Comparison of ENCODE assay signal across 12 cellular contexts in genomic region chr22:23993581-23994177, GRCh38. TPM values are rescaled to one million over a fixed set of nuclear protein-coding genes. Genes with fewer than 3 reads are reported as not detected.
DNase-seq lines count a peak whose midpoint lies in the region; ATAC-seq, FAIRE-seq and TF ChIP-seq lines count a peak whose summit lies in the region.
"Not testable (repeated sequence)": the region's sequence is repeated elsewhere in the genome, so short reads cannot be mapped to it uniquely, and the experiment has no call there.
"Had no signal": no experiment of that assay in that cellular context is flagged by ENCODE, and none has a peak within 500 bp of the region (broad histone marks: within the 10 kb centered on the region; RNA-seq: fewer than 3 reads in every experiment).

No MANE protein-coding gene starts in this region.

- POLR2A ChIA-PET in GM12878 (lab: Charles Lee) = interaction anchor here (0.6 kb wide), 1 partner anchor 516 kb away, joined by 5 read pairs; no protein-coding TSS in a partner anchor

- WGBS in GM12878 (ENCODE audit: insufficient coverage, insufficient replicate concordance, low lambda C conversion rate, missing lambda C conversion rate) = 28% methylated on average over 4 of the region's 4 CpGs
- whole genome bisulfite sequencing in stomach, 5 donors = 29 to 69% (median 47%) methylated on average over 4 of the region's 4 CpGs

- H3K4me2 ChIP-seq in GM12878 (ENCODE audit: control insufficient read depth, insufficient read depth) = not testable (repeated sequence)

- H3K9me3 ChIP-seq in GM12878 (replicated peaks; ENCODE audit: control insufficient read depth, insufficient read depth, low read length); stomach: not testable (repeated sequence)

- CTCF ChIA-PET in GM12878 (lab: Yijun Ruan, JAX) = not testable (repeated sequence)

- not testable (repeated sequence) for DNase-seq in GM18507 (ENCODE audit: extremely low spot score, insufficient read length, low read depth); GM12878 (ENCODE audit: low read depth, low spot score)
- peak; percentile 12 for DNase-seq in NCI-H2029 (lab: John Stamatoyannopoulos, UW)
- peak; percentile 83 for DNase-seq in OCI-M1 (lab: John Stamatoyannopoulos, UW)
- DNase-seq in iPS-NIHi7 (ENCODE audit: extremely low spot score) = peak; percentile 2
- DNase-seq in stomach = peak; percentile 45

- not testable (repeated sequence) for TF ChIP-seq CTCF in GM12878 (IDR thresholded peaks at IDR 0.05 in 2 of 3, conservative IDR thresholded peaks at IDR 0.05 in 1 of 3; ENCODE audit: control insufficient read depth in 2 of 3, extremely low read depth in 1 of 3, insufficient read depth in 1 of 3, low read depth in 3 of 3, low read length in 3 of 3); stomach (IDR thresholded peaks at IDR 0.05)

- FAIRE-seq in GM18507 (lab: Jason Lieb, UNC) = peak; percentile 69
- not testable (repeated sequence) for FAIRE-seq in GM12878 (lab: Jason Lieb, UNC)

- in situ Hi-C loops in GM12878 (cut with MboI) = not testable (repeated sequence)

- TF ChIP-seq POLR2A in GM12878 (IDR thresholded peaks at IDR 0.05; ENCODE audit: low read depth, low read length); stomach (IDR thresholded peaks at IDR 0.05): not testable (repeated sequence)

- H3K4me3 ChIP-seq in GM12878, stomach: not testable (repeated sequence)

- not testable (repeated sequence) for H3K27ac ChIP-seq in GM12878 (ENCODE audit: control insufficient read depth, insufficient read depth); stomach

- not testable (repeated sequence) for H4K20me1 ChIP-seq in GM12878 (ENCODE audit: control insufficient read depth, insufficient read depth)

- TF ChIP-seq EP300 in GM12878 (IDR thresholded peaks at IDR 0.05; ENCODE audit: borderline replicate concordance in 1 of 2, control insufficient read depth in 1 of 2, low read depth in 2 of 2, low read length in 2 of 2); stomach (IDR thresholded peaks at IDR 0.05): not testable (repeated sequence)

- intact Hi-C loops in GM12878 (cut with micrococcal nuclease; ENCODE audit: unreplicated experiment); stomach (cut with DNase I; ENCODE audit: low total_unique reads): not testable (repeated sequence)

- H3K27me3 ChIP-seq in GM12878 (replicated peaks in 1 of 2; ENCODE audit: control insufficient read depth in 2 of 2, insufficient read depth in 2 of 2, low read length in 1 of 2); stomach: not testable (repeated sequence)

- H3K36me3 ChIP-seq in GM12878 (ENCODE audit: control insufficient read depth in 2 of 2, insufficient read depth in 2 of 2, low read length in 1 of 2); stomach: not testable (repeated sequence)

- H3K4me1 ChIP-seq in GM12878 (ENCODE audit: control insufficient read depth, insufficient read depth, low read length); stomach: not testable (repeated sequence)

- not testable (repeated sequence) for H2AFZ ChIP-seq in GM12878 (ENCODE audit: control insufficient read depth, low read depth, low read length)

- SMC1A ChIA-PET in GM12878 (lab: Charles Lee; ENCODE audit: uncharacterized antibody, unreplicated experiment) = not testable (repeated sequence)

- not testable (repeated sequence) for TF ChIP-seq RAD21 in GM12878 (IDR thresholded peaks at IDR 0.05; ENCODE audit: insufficient read depth, low read depth, low read length)

- peak; percentile 25; the same call in 1 of the 3 replicates for ATAC-seq in GM12878

- BruUV-seq in GM12878 (replicated peaks; lab: Mats Ljungman, UMichigan) = not testable (repeated sequence)

- not testable (repeated sequence) for H3K79me2 ChIP-seq in GM12878 (ENCODE audit: control insufficient read depth, insufficient read depth, low read length)

- H3K9ac ChIP-seq in GM12878 (ENCODE audit: control insufficient read depth, insufficient read depth, low read length) = not testable (repeated sequence)

- RAD21 ChIA-PET in GM12878 (lab: Charles Lee; ENCODE audit: unreplicated experiment) = not testable (repeated sequence)

RNA-seq across cellular contexts. Expression of gene GSTT4, which starts 11.6 kb away (rescaled TPM):
- total RNA-seq in GM12878 (2013; cell fraction: nucleolus; rRNA removed) = not detected in 2 replicates
- total RNA-seq in GM12878 (2014; rRNA removed) (not detected in 2 replicates), GM12878 (2014; rRNA removed; fragmentation: Illumina TruSeq; extraction: Trizol) (not detected in 2 replicates), GM12878 (2021) (not detected in 2 replicates), stomach (not detected)
- polyA plus RNA-seq in GM12878 (2011; ENCODE audit: low read depth) = not detected
- polyA plus RNA-seq in GM12878 (2011; rRNA removed) (not detected in 2 replicates), GM12878 (2014; fragmentation: Illumina TruSeq; extraction: Trizol) (not detected in 2 replicates), GM12878 (2014; fragmentation: Nextera tagmentation; extraction: Ambion mirVana) (not detected), GM12878 (2014; rRNA removed) (not detected in 2 replicates), GM12878 (2016; fragmentation: Nextera tagmentation; extraction: Ambion mirVana) (not detected), stomach (not detected)
- not detected in 2 replicates for polyA plus RNA-seq in GM12878 (2011; cell fraction: cytosol; rRNA removed)
- not detected in 2 replicates for polyA plus RNA-seq in GM12878 (2011; cell fraction: nucleus; rRNA removed)
- not detected in 2 replicates for polyA plus RNA-seq in GM12878 (2012)
- polyA minus RNA-seq in GM12878 (2011; rRNA and poly(A)+ RNA removed) = not detected in 2 replicates
- not detected in 2 replicates for polyA minus RNA-seq in GM12878 (2011; cell fraction: cytosol; rRNA and poly(A)+ RNA removed)
- not detected in 2 replicates for polyA minus RNA-seq in GM12878 (2011; cell fraction: nucleus; rRNA and poly(A)+ RNA removed)
- total RNA-seq: CD4-positive, alpha-beta T cell; GM23248; HT1080; SJSA1 had no signal
- polyA plus RNA-seq: BJ, GM23248, IgD-negative memory B cell had no signal

RNA-seq across cellular contexts. Expression of gene GSTT2, which starts 13.7 kb away (rescaled TPM):
- total RNA-seq in GM12878 (2013; cell fraction: nucleolus; rRNA removed) = not detected in 2 replicates
- not detected in 2 replicates for total RNA-seq in GM12878 (2014; rRNA removed)
- total RNA-seq in GM12878 (2014; rRNA removed; fragmentation: Illumina TruSeq; extraction: Trizol) = not detected in 2 replicates
- not detected in 2 replicates for total RNA-seq in GM12878 (2021)
- not detected for polyA plus RNA-seq in GM12878 (2011; ENCODE audit: low read depth)
- not detected in 2 replicates for polyA plus RNA-seq in GM12878 (2011; rRNA removed)
- polyA plus RNA-seq in GM12878 (2011; cell fraction: cytosol; rRNA removed) = not detected in 2 replicates
- not detected in 2 replicates for polyA plus RNA-seq in GM12878 (2011; cell fraction: nucleus; rRNA removed)
- not detected in 2 replicates for polyA plus RNA-seq in GM12878 (2012)
- polyA plus RNA-seq in GM12878 (2014; fragmentation: Illumina TruSeq; extraction: Trizol) = not detected in 2 replicates
- polyA plus RNA-seq in GM12878 (2014; fragmentation: Nextera tagmentation; extraction: Ambion mirVana) = not detected
- polyA plus RNA-seq in GM12878 (2014; rRNA removed) = not detected in 2 replicates
- polyA plus RNA-seq in GM12878 (2016; fragmentation: Nextera tagmentation; extraction: Ambion mirVana) = not detected
- not detected in 2 replicates for polyA minus RNA-seq in GM12878 (2011; rRNA and poly(A)+ RNA removed)
- not detected in 2 replicates for polyA minus RNA-seq in GM12878 (2011; cell fraction: cytosol; rRNA and poly(A)+ RNA removed)
- polyA minus RNA-seq in GM12878 (2011; cell fraction: nucleus; rRNA and poly(A)+ RNA removed) = not detected in 2 replicates
- total RNA-seq in stomach = not detected
- polyA plus RNA-seq in stomach = 1 to 10 TPM in 1 of 3 donors, not detected in 2; 8.6 TPM
- total RNA-seq: CD4-positive, alpha-beta T cell had no signal
- polyA plus RNA-seq: IgD-negative memory B cell had no signal

RNA-seq across cellular contexts. Expression of gene CABIN1, which starts 17.4 kb away (rescaled TPM):
- total RNA-seq in GM12878 (2013; cell fraction: nucleolus; rRNA removed) = 231 and 254 TPM in 2 replicates
- total RNA-seq in GM12878 (2014; rRNA removed) (36.1 and 39.8 TPM in 2 replicates), GM12878 (2014; rRNA removed; fragmentation: Illumina TruSeq; extraction: Trizol) (18.2 and 18.7 TPM in 2 replicates), GM12878 (2021) (56.5 and 58.6 TPM in 2 replicates), stomach (100 to 1,000 TPM in 2 of 5 donors, 10 to 100 TPM in 3; 39.7 to 623 (median 93.7) TPM)
- 11.5 TPM for polyA plus RNA-seq in GM12878 (2011; ENCODE audit: low read depth)
- polyA plus RNA-seq in GM12878 (2011; rRNA removed) (4.5 and 9.4 TPM in 2 replicates), GM12878 (2014; fragmentation: Illumina TruSeq; extraction: Trizol) (11.0 and 18.8 TPM in 2 replicates), GM12878 (2014; fragmentation: Nextera tagmentation; extraction: Ambion mirVana) (1 to 10 TPM; 5.6 to 6.5 TPM), GM12878 (2014; rRNA removed) (25.2 and 34.7 TPM in 2 replicates), GM12878 (2016; fragmentation: Nextera tagmentation; extraction: Ambion mirVana) (10 to 100 TPM; 14.9 to 17.4 TPM), stomach (10 to 100 TPM; 14.8 to 25.9 (median 20.2) TPM)
- 12.3 and 16.4 TPM in 2 replicates for polyA plus RNA-seq in GM12878 (2011; cell fraction: cytosol; rRNA removed)
- polyA plus RNA-seq in GM12878 (2011; cell fraction: nucleus; rRNA removed) = 56.2 and 81.8 TPM in 2 replicates
- 26.8 and 37.9 TPM in 2 replicates for polyA plus RNA-seq in GM12878 (2012)
- 24.0 and 48.5 TPM in 2 replicates for polyA minus RNA-seq in GM12878 (2011; rRNA and poly(A)+ RNA removed)
- 14.7 and 17.6 TPM in 2 replicates for polyA minus RNA-seq in GM12878 (2011; cell fraction: cytosol; rRNA and poly(A)+ RNA removed)
- polyA minus RNA-seq in GM12878 (2011; cell fraction: nucleus; rRNA and poly(A)+ RNA removed) = 50.2 and 68.7 TPM in 2 replicates

RNA-seq across cellular contexts. Expression of gene DDT, which starts 19.4 kb away (rescaled TPM):
- total RNA-seq in GM12878 (2013; cell fraction: nucleolus; rRNA removed) = 84.6 and 87.5 TPM in 2 replicates
- total RNA-seq in GM12878 (2014; rRNA removed) = 245 and 263 TPM in 2 replicates
- 55.1 and 56.5 TPM in 2 replicates for total RNA-seq in GM12878 (2014; rRNA removed; fragmentation: Illumina TruSeq; extraction: Trizol)
- 177 and 181 TPM in 2 replicates for total RNA-seq in GM12878 (2021)
- 263 TPM for polyA plus RNA-seq in GM12878 (2011; ENCODE audit: low read depth)
- polyA plus RNA-seq in GM12878 (2011; rRNA removed) = 262 and 263 TPM in 2 replicates
- polyA plus RNA-seq in GM12878 (2011; cell fraction: cytosol; rRNA removed) = 298 and 443 TPM in 2 replicates
- 313 and 433 TPM in 2 replicates for polyA plus RNA-seq in GM12878 (2011; cell fraction: nucleus; rRNA removed)
- 191 and 251 TPM in 2 replicates for polyA plus RNA-seq in GM12878 (2012)
- 17.6 and 33.0 TPM in 2 replicates for polyA plus RNA-seq in GM12878 (2014; fragmentation: Illumina TruSeq; extraction: Trizol)
- polyA plus RNA-seq in GM12878 (2014; fragmentation: Nextera tagmentation; extraction: Ambion mirVana) = 10 to 100 TPM; 25.1 to 70.2 TPM
- 408 and 473 TPM in 2 replicates for polyA plus RNA-seq in GM12878 (2014; rRNA removed)
- polyA plus RNA-seq in GM12878 (2016; fragmentation: Nextera tagmentation; extraction: Ambion mirVana) = 100 to 1,000 TPM; 227 to 244 TPM
- polyA minus RNA-seq in GM12878 (2011; rRNA and poly(A)+ RNA removed) = 25.2 and 40.2 TPM in 2 replicates
- 29.0 and 39.0 TPM in 2 replicates for polyA minus RNA-seq in GM12878 (2011; cell fraction: cytosol; rRNA and poly(A)+ RNA removed)
- polyA minus RNA-seq in GM12878 (2011; cell fraction: nucleus; rRNA and poly(A)+ RNA removed) = 44.0 and 54.3 TPM in 2 replicates
- 100 to 1,000 TPM in 4 of 5 donors, 10 to 100 TPM in 1; 72.5 to 534 (median 196) TPM for total RNA-seq in stomach
- 100 to 1,000 TPM; 266 to 486 (median 374) TPM for polyA plus RNA-seq in stomach

RNA-seq across cellular contexts. Expression of gene DDTL, which starts 27.0 kb away (rescaled TPM):
- total RNA-seq in GM12878 (2013; cell fraction: nucleolus; rRNA removed) = 0.37 TPM in 1 of 2 replicates, not detected in the other
- total RNA-seq in GM12878 (2014; rRNA removed) = 1.4 and 1.7 TPM in 2 replicates
- total RNA-seq in GM12878 (2014; rRNA removed; fragmentation: Illumina TruSeq; extraction: Trizol) = not detected in 2 replicates
- not detected in 2 replicates for total RNA-seq in GM12878 (2021)
- polyA plus RNA-seq in GM12878 (2011; ENCODE audit: low read depth) = 2.6 TPM
- 0.05 TPM in 1 of 2 replicates, not detected in the other for polyA plus RNA-seq in GM12878 (2011; rRNA removed)
- not detected in 2 replicates for polyA plus RNA-seq in GM12878 (2011; cell fraction: cytosol; rRNA removed)
- 0.12 TPM in 1 of 2 replicates, not detected in the other for polyA plus RNA-seq in GM12878 (2011; cell fraction: nucleus; rRNA removed)
- 4.4 and 5.3 TPM in 2 replicates for polyA plus RNA-seq in GM12878 (2012)
- polyA plus RNA-seq in GM12878 (2014; fragmentation: Illumina TruSeq; extraction: Trizol) = not detected in 2 replicates
- 1 to 10 TPM in 1 of 2 experiments, under 1 TPM in 1; 0.74 to 2.2 TPM for polyA plus RNA-seq in GM12878 (2014; fragmentation: Nextera tagmentation; extraction: Ambion mirVana)
- polyA plus RNA-seq in GM12878 (2014; rRNA removed) = 0.83 and 2.2 TPM in 2 replicates
- polyA plus RNA-seq in GM12878 (2016; fragmentation: Nextera tagmentation; extraction: Ambion mirVana) = 1 to 10 TPM; 3.8 to 4.0 TPM
- not detected in 2 replicates for polyA minus RNA-seq in GM12878 (2011; rRNA and poly(A)+ RNA removed)
- 0.83 TPM in 1 of 2 replicates, not detected in the other for polyA minus RNA-seq in GM12878 (2011; cell fraction: cytosol; rRNA and poly(A)+ RNA removed)
- not detected in 2 replicates for polyA minus RNA-seq in GM12878 (2011; cell fraction: nucleus; rRNA and poly(A)+ RNA removed)
- total RNA-seq in stomach = 10 to 100 TPM in 1 of 5 donors, 1 to 10 TPM in 2, not detected in 2; 3.0 to 53.6 (median 4.2) TPM
- polyA plus RNA-seq in stomach = 1 to 10 TPM; 2.7 to 6.0 (median 4.9) TPM
- total RNA-seq: GM23248 had no signal
